9 cellular contexts compared by ENCODE assay signal in genomic region chr15:51620647-51621046, GRCh38. TPM values are rescaled to one million over a fixed set of nuclear protein-coding genes. Genes with fewer than 3 reads are reported as not detected.
DNase-seq lines count a peak whose midpoint lies in the region; ATAC-seq, FAIRE-seq and TF ChIP-seq lines count a peak whose summit lies in the region.
"Had no signal": no experiment of that assay in that cellular context is flagged by ENCODE, and none has a peak within 500 bp of the region (broad histone marks: within the 10 kb centered on the region; RNA-seq: fewer than 3 reads in every experiment).

No MANE protein-coding gene starts in this region.

- SMC1A ChIA-PET in GM12878 (lab: Charles Lee; ENCODE audit: uncharacterized antibody, unreplicated experiment) = interaction anchor here (0.7 to 4.2 kb wide), 15 partner anchors 10 to 457 kb away, joined by 3 to 18 read pairs (median 3); no protein-coding TSS in a partner anchor

- RAD21 ChIA-PET in GM12878 (lab: Charles Lee; ENCODE audit: unreplicated experiment) = interaction anchor here (1.0 to 4.2 kb wide), 6 partner anchors 31 to 156 kb away, joined by 3 to 21 read pairs (median 8); no protein-coding TSS in a partner anchor

- WGBS in GM12878 (ENCODE audit: insufficient coverage, insufficient replicate concordance, low lambda C conversion rate, missing lambda C conversion rate) = 57% methylated on average over 4 of the region's 4 CpGs
- 77 to 84% methylated on average over 4 of the region's 4 CpGs for WGBS in lower leg skin, 2 donors

- no peaks in the 10 kb centered on the region for H4K20me1 ChIP-seq in GM12878 (ENCODE audit: control insufficient read depth, insufficient read depth)

- peak overlapping the region; percentile 34 for H3K27ac ChIP-seq in KOPT-K1 (ENCODE audit: low read depth, low read length, poor library complexity, severe bottlenecking)
- peak overlapping the region; percentile 9; the same call in 1 of the 2 replicates for H3K27ac ChIP-seq in GM12878 (ENCODE audit: control insufficient read depth, insufficient read depth)

- no peaks in the 10 kb centered on the region for H3K27me3 ChIP-seq in GM12878 (replicated peaks in 1 of 2; ENCODE audit: control insufficient read depth in 2 of 2, insufficient read depth in 2 of 2, low read length in 1 of 2)

- peak overlapping the region; percentile 75 for H3K4me3 ChIP-seq in GM12878
- no peak overlapping the region for H3K4me3 ChIP-seq in lower leg skin (ENCODE audit: low read depth, poor library complexity, severe bottlenecking)

- peak overlapping the region; percentile 94 for H3K4me2 ChIP-seq in GM12878 (ENCODE audit: control insufficient read depth, insufficient read depth)

- CTCF ChIA-PET in GM12878 (lab: Yijun Ruan, JAX) = interaction anchor here (0.5 to 3.4 kb wide), 10 partner anchors 10 to 607 kb away, joined by 3 to 35 read pairs (median 4); no protein-coding TSS in a partner anchor

- ATAC-seq in GM12878 (peak; percentile 9), GM19351 (IDR thresholded peaks at IDR 0.05; ENCODE audit: unreplicated experiment) (no peak)

- TF ChIP-seq RAD21 in GM12878 (IDR thresholded peaks at IDR 0.05; ENCODE audit: insufficient read depth, low read depth, low read length) = no peak

- no peak overlapping the region; the same call in 1 of the 2 replicates for H3K9ac ChIP-seq in GM12878 (ENCODE audit: control insufficient read depth, insufficient read depth, low read length)

- DNase-seq in DMS79 treated with DMSO at 0.1 percent for 48 hours (lab: John Stamatoyannopoulos, UW) (peak; percentile 23), DMS79 (lab: John Stamatoyannopoulos, UW) (no peak), GM12878 (ENCODE audit: low read depth, low spot score) (no peak), pons (ENCODE audit: low spot score) (peak; percentile 23), lower leg skin (ENCODE audit: low spot score in 2 of 2) (no peak)
- no peak for DNase-seq in activated T-cell treated with anti-CD3 and anti-CD28 coated beads, Interleukin-2, amount 50 U/mL, for 48 hours

- BruUV-seq in GM12878 (replicated peaks; lab: Mats Ljungman, UMichigan) = no TSS peak

- no peak for TF ChIP-seq POLR2A in GM12878 (IDR thresholded peaks at IDR 0.05; ENCODE audit: low read depth, low read length)
- no peak for TF ChIP-seq POLR2A in lower leg skin (IDR thresholded peaks at IDR 0.05)

- H3K36me3 ChIP-seq in KOPT-K1 (ENCODE audit: insufficient read depth, low read length) = no peaks in the 10 kb centered on the region
- no peaks in the 10 kb centered on the region for H3K36me3 ChIP-seq in GM12878 (ENCODE audit: control insufficient read depth in 2 of 2, insufficient read depth in 2 of 2, low read length in 1 of 2)

- H3K9me3 ChIP-seq in KOPT-K1 (ENCODE audit: insufficient read depth, low read length, poor library complexity, severe bottlenecking) = no peaks in the 10 kb centered on the region
- no peaks in the 10 kb centered on the region for H3K9me3 ChIP-seq in GM12878 (replicated peaks; ENCODE audit: control insufficient read depth, insufficient read depth, low read length)

- in situ Hi-C loops in GM12878 (cut with MboI) = no loop called here

- peaks cover 5% of the 10 kb centered on the region for H3K79me2 ChIP-seq in GM12878 (ENCODE audit: control insufficient read depth, insufficient read depth, low read length)

- FAIRE-seq in GM12878 (lab: Jason Lieb, UNC) = no peak
- FAIRE-seq: H1 had no signal

- no peak for TF ChIP-seq EP300 in GM12878 (IDR thresholded peaks at IDR 0.05; ENCODE audit: borderline replicate concordance in 1 of 2, control insufficient read depth in 1 of 2, low read depth in 2 of 2, low read length in 2 of 2)

- POLR2A ChIA-PET in GM12878 (lab: Charles Lee) = interaction anchor here (0.7 to 2.6 kb wide), 4 partner anchors 10 to 116 kb away, joined by 3 to 11 read pairs (median 4); partner anchors contain the start of gene LYSMD2

- H3K4me1 ChIP-seq in GM12878 (ENCODE audit: control insufficient read depth, insufficient read depth, low read length) = peaks cover 24% of the 10 kb centered on the region

- intact Hi-C loops in GM12878 (cut with micrococcal nuclease; ENCODE audit: unreplicated experiment) = loop anchor here (2.0 to 10.0 kb wide), 2 partner anchors 84 to 114 kb away; partner anchors contain the start of gene LYSMD2
- intact Hi-C loops in lower leg skin (cut with DNase I; ENCODE audit: low total_unique reads) = no loop called here

- H2AFZ ChIP-seq in GM12878 (ENCODE audit: control insufficient read depth, low read depth, low read length) = peak overlapping the region; percentile 7; the same call in 1 of the 2 replicates

- TF ChIP-seq CTCF in GM12878 (IDR thresholded peaks at IDR 0.05 in 2 of 3, conservative IDR thresholded peaks at IDR 0.05 in 1 of 3; ENCODE audit: control insufficient read depth in 2 of 3, extremely low read depth in 1 of 3, insufficient read depth in 1 of 3, low read depth in 3 of 3, low read length in 3 of 3) (no peak), lower leg skin (IDR thresholded peaks at IDR 0.05) (no peak)

TF ChIP-seq in GM12878, 131 proteins besides CTCF, POLR2A, EP300 and RAD21:
- TF ChIP-seq RUNX3 (IDR thresholded peaks at IDR 0.05; ENCODE audit: low read length) (peak; percentile 57), SPI1 (IDR thresholded peaks at IDR 0.05; ENCODE audit: borderline replicate concordance, insufficient read depth, low read depth, low read length) (peak; percentile 89), GATAD2B (conservative IDR thresholded peaks at IDR 0.05; ENCODE audit: low read depth) (no peak)

RNA-seq across cellular contexts. Expression of gene DMXL2, which starts 1.9 kb away (rescaled TPM):
- total RNA-seq in GM12878 (2013; cell fraction: nucleolus; rRNA removed) = 210 and 228 TPM in 2 replicates
- total RNA-seq in GM12878 (2014; rRNA removed) = 30.7 and 37.8 TPM in 2 replicates
- total RNA-seq in GM12878 (2014; rRNA removed; fragmentation: Illumina TruSeq; extraction: Trizol) = 29.6 and 34.6 TPM in 2 replicates
- total RNA-seq in GM12878 (2021) = 22.6 and 25.3 TPM in 2 replicates
- polyA plus RNA-seq in GM12878 (2011; ENCODE audit: low read depth) = 7.8 TPM
- 26.6 and 34.8 TPM in 2 replicates for polyA plus RNA-seq in GM12878 (2011; rRNA removed)
- polyA plus RNA-seq in GM12878 (2011; cell fraction: cytosol; rRNA removed) = 7.5 and 9.6 TPM in 2 replicates
- polyA plus RNA-seq in GM12878 (2011; cell fraction: nucleus; rRNA removed) = 55.1 and 58.6 TPM in 2 replicates
- 10.9 and 14.5 TPM in 2 replicates for polyA plus RNA-seq in GM12878 (2012)
- 32.1 and 61.0 TPM in 2 replicates for polyA plus RNA-seq in GM12878 (2014; fragmentation: Illumina TruSeq; extraction: Trizol)
- polyA plus RNA-seq in GM12878 (2014; fragmentation: Nextera tagmentation; extraction: Ambion mirVana) = 10 to 100 TPM in 1 of 2 experiments, 1 to 10 TPM in 1; 8.5 to 12.8 TPM
- polyA plus RNA-seq in GM12878 (2014; rRNA removed) = 18.6 and 19.2 TPM in 2 replicates
- polyA plus RNA-seq in GM12878 (2016; fragmentation: Nextera tagmentation; extraction: Ambion mirVana) = 10 to 100 TPM in 1 of 2 experiments, 1 to 10 TPM in 1; 9.4 to 11.5 TPM
- 14.3 and 20.5 TPM in 2 replicates for polyA minus RNA-seq in GM12878 (2011; rRNA and poly(A)+ RNA removed)
- 4.3 and 5.6 TPM in 2 replicates for polyA minus RNA-seq in GM12878 (2011; cell fraction: cytosol; rRNA and poly(A)+ RNA removed)
- polyA minus RNA-seq in GM12878 (2011; cell fraction: nucleus; rRNA and poly(A)+ RNA removed) = 19.6 and 33.7 TPM in 2 replicates
- 10 to 100 TPM in 1 of 4 donors, 1 to 10 TPM in 3; 4.0 to 10.5 (median 6.6) TPM for total RNA-seq in lower leg skin

Comparison
In these comparisons a context has a peak if more than half of its experiments do, and no peak if none do; other contexts are left out.
1. DNase-seq: peak in DMS79 treated with DMSO at 0.1 percent for 48 hours (single experiment) and pons (single experiment); none in DMS79 (single experiment), GM12878 (single experiment), lower leg skin (0 of 2) and activated T-cell treated with anti-CD3 and anti-CD28 coated beads, Interleukin-2, amount 50 U/mL, for 48 hours (0 of 2).